2 cellular contexts compared by ENCODE assay signal in genomic region chr7:106265133-106265532, GRCh38.
TF ChIP-seq lines count a peak whose summit lies in the region.

No MANE protein-coding gene starts in this region.

TF ChIP-seq in HepG2, 621 proteins besides CTCF, POLR2A, EP300 and RAD21:
- TF ChIP-seq SALL1 (CRISPR knock-in tag; IDR thresholded peaks at IDR 0.05) (no peak), CCAR2 (optimal IDR thresholded peaks at IDR 0.05; ENCODE audit: low read depth, low read length) (no peak), THAP9 (CRISPR knock-in tag; IDR thresholded peaks at IDR 0.05; ENCODE audit: borderline replicate concordance) (no peak), DMTF1 (CRISPR knock-in tag; IDR thresholded peaks at IDR 0.05) (no peak), GTF2F1 (IDR thresholded peaks at IDR 0.05; ENCODE audit: low read length) (no peak)

TF ChIP-seq in GM12878, 131 proteins besides CTCF, POLR2A, EP300 and RAD21:
- TF ChIP-seq ATF7 (IDR thresholded peaks at IDR 0.05; ENCODE audit: low read depth) (no peak), RFX5 (IDR thresholded peaks at IDR 0.05; ENCODE audit: low read depth, low read length) (no peak), POLR2AphosphoS5 (IDR thresholded peaks at IDR 0.05; ENCODE audit: low read length) (peak; percentile 73; the same call in 1 of the 2 replicates)
